Comparison of ENCODE assay signal across 8 cellular contexts in the genomic region with DNA sequence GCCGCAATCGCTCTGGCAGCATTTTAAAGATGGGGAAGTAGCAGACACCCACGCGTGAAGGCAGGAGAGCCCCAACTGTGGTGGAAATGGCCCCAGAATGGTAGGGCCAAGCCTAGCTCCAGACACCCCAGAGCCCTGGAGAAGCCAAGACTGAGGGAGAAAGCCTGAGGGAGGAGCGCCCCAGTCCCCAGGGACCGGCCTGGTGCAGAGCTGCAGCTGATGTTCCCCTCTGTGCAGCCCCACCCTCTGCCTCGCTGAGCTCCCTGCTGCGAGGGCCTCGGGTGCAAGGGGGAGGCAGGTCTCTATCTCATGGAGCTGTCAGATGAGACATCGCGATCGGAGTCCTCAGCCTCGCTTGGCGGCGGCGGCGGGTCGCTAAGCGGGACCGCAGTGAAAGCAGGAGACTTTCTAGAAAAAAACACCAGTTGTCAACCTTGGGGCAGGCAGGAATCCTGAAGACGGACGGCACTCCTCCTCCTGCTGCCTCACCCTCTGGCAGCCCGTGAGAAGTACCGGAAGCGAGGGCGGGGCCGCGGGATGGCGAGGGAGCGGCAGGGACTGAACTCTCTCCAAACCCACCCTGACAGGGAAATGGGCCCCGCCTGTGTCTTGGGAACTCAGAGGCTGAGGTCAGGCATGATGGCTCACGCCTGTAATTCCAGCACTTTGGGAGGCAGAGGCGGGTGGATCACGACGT. TPM values are rescaled to one million over a fixed set of nuclear protein-coding genes. Genes with fewer than 3 reads are reported as not detected.
DNase-seq lines count a peak whose midpoint lies in the region; ATAC-seq and TF ChIP-seq lines count a peak whose summit lies in the region.

No MANE protein-coding gene starts in this region.

- peak; percentile 60 for TF ChIP-seq CTCF in DND-41 (IDR thresholded peaks at IDR 0.05; ENCODE audit: borderline replicate concordance, extremely low read depth, low read length, poor library complexity, severe bottlenecking)
- no peak for TF ChIP-seq CTCF in choroid plexus epithelial cell (conservative IDR thresholded peaks at IDR 0.05; ENCODE audit: low read depth, low read length)
- TF ChIP-seq CTCF in liver (IDR thresholded peaks at IDR 0.05; ENCODE audit: low read depth, low read length, missing input control), result no peak
- no peak for TF ChIP-seq CTCF in stomach (IDR thresholded peaks at IDR 0.05)

- DNase-seq in DND-41 (peak; percentile 87), Karpas-422 (peak; percentile 90), T-helper 17 cell (peak in 2 of 3 donors; percentile 40 to 42), choroid plexus epithelial cell (ENCODE audit: low read depth) (peak; percentile 90), stomach (peak; percentile 78)

- H4K20me1 ChIP-seq in DND-41 (ENCODE audit: insufficient read depth, low read length) (peaks cover 51% of the 10 kb centered on the region), Karpas-422 (ENCODE audit: insufficient read depth, low read depth, low read length) (peaks cover 18% of the 10 kb centered on the region)

- peaks cover 34% of the 10 kb centered on the region for H3K4me1 Mint-ChIP-seq in T-helper 17 cell

- peak overlapping the region; percentile 83 for H3K27ac Mint-ChIP-seq in T-helper 17 cell

- H3K9me2 ChIP-seq in Karpas-422 (replicated peaks; ENCODE audit: insufficient read depth, low read length), result no peaks in the 10 kb centered on the region

- TF ChIP-seq RAD21 in liver (IDR thresholded peaks at IDR 0.05), result no peak

- H3K4me3 ChIP-seq in DND-41 (ENCODE audit: low read depth in 1 of 2, low read length in 2 of 2), result peak overlapping the region in 1 of 2 experiments; percentile 37; a peak in 2 of 4 replicates
- peak overlapping the region; percentile 29; the same call in 1 of the 2 replicates for H3K4me3 ChIP-seq in Karpas-422 (ENCODE audit: low read length)
- H3K4me3 ChIP-seq in choroid plexus epithelial cell (ENCODE audit: low read depth, low read length), result peak overlapping the region; percentile 14
- no peak overlapping the region for H3K4me3 ChIP-seq in liver (ENCODE audit: low read depth in 1 of 3, low read length in 3 of 3)
- peak overlapping the region; percentile 4 to 20 (median 14) for H3K4me3 ChIP-seq in stomach

- H2AFZ ChIP-seq in DND-41 (ENCODE audit: low read depth, low read length) (peak overlapping the region; percentile 47; the same call in 1 of the 2 replicates), Karpas-422 (ENCODE audit: low read length) (no peak overlapping the region)

- H3K4me1 ChIP-seq in DND-41 (ENCODE audit: insufficient read depth, low read length) (peaks cover 76% of the 10 kb centered on the region), Karpas-422 (ENCODE audit: low read length) (peaks cover 55% of the 10 kb centered on the region), liver (ENCODE audit: control insufficient read depth in 4 of 4, insufficient read depth in 4 of 4, low read length in 3 of 4) (peaks cover 12 to 49% (median 34%) of the 10 kb centered on the region in 4 donors), stomach (peaks cover 48 to 73% (median 54%) of the 10 kb centered on the region in 4 donors)

- no peak for TF ChIP-seq POLR2A in stomach (IDR thresholded peaks at IDR 0.05)

- no peak for TF ChIP-seq EP300 in stomach (IDR thresholded peaks at IDR 0.05)

- peaks cover 27% of the 10 kb centered on the region for H3K79me2 ChIP-seq in DND-41 (ENCODE audit: insufficient read depth, low read length)
- peaks cover 7% of the 10 kb centered on the region for H3K79me2 ChIP-seq in Karpas-422 (ENCODE audit: low read length)

- peak overlapping the region; percentile 42 for H3K9ac ChIP-seq in DND-41 (ENCODE audit: low read depth, low read length)
- peak overlapping the region; percentile 46 for H3K9ac ChIP-seq in Karpas-422 (ENCODE audit: low read length)
- no peak overlapping the region for H3K9ac ChIP-seq in liver (ENCODE audit: low read depth in 1 of 2, low read length in 2 of 2)

- 61% methylated on average over 35 of the region's 35 CpGs for WGBS in liver
- 11 to 16% (median 15%) methylated on average over 32 to 35 of the region's 35 CpGs for WGBS in stomach, 5 donors

- ATAC-seq in DND-41 (ENCODE audit: insufficient read depth, low read depth), result peak; percentile 77
- peak; percentile 32 for ATAC-seq in T-helper 17 cell
- ATAC-seq in HG02588 (IDR thresholded peaks at IDR 0.05; ENCODE audit: unreplicated experiment), result no peak
- no peak for ATAC-seq in GM19467 (IDR thresholded peaks at IDR 0.05; ENCODE audit: unreplicated experiment)

- peak overlapping the region; percentile 63 for H3K4me2 ChIP-seq in DND-41 (ENCODE audit: insufficient read depth, low read length)
- H3K4me2 ChIP-seq in Karpas-422 (ENCODE audit: low read depth, low read length, poor library complexity, severe bottlenecking), result peak overlapping the region; percentile 47

- intact Hi-C loops in stomach (cut with DNase I; ENCODE audit: low total_unique reads), result no loop called here

- H3K27me3 Mint-ChIP-seq in T-helper 17 cell, result no peaks in the 10 kb centered on the region

- H3K36me3 ChIP-seq in DND-41 (ENCODE audit: insufficient read depth, low read length), result peaks cover 69% of the 10 kb centered on the region
- H3K36me3 ChIP-seq in Karpas-422 (ENCODE audit: insufficient read depth, low read length), result peaks cover 18% of the 10 kb centered on the region
- peaks cover 15 to 36% (median 24%) of the 10 kb centered on the region in 4 donors for H3K36me3 ChIP-seq in liver (ENCODE audit: control insufficient read depth in 4 of 4, insufficient read depth in 3 of 4, low read depth in 1 of 4, low read length in 3 of 4)
- peaks cover 37 to 73% (median 54%) of the 10 kb centered on the region in 4 donors for H3K36me3 ChIP-seq in stomach

- H3K27me3 ChIP-seq in DND-41 (ENCODE audit: insufficient read depth, low read length, poor library complexity) (no peaks in the 10 kb centered on the region), Karpas-422 (ENCODE audit: low read length) (no peaks in the 10 kb centered on the region), liver (ENCODE audit: control insufficient read depth in 4 of 4, insufficient read depth in 4 of 4, low read length in 3 of 4) (no peaks in the 10 kb centered on the region), stomach (no peaks in the 10 kb centered on the region)

- H3K9me3 ChIP-seq in DND-41 (ENCODE audit: insufficient read depth, low read length, severe bottlenecking) (no peaks in the 10 kb centered on the region), Karpas-422 (ENCODE audit: low read length) (no peaks in the 10 kb centered on the region), T-helper 17 cell (ENCODE audit: control insufficient read depth, low read length, poor library complexity, severe bottlenecking) (no peaks in the 10 kb centered on the region), liver (ENCODE audit: control insufficient read depth in 4 of 4, low read length in 3 of 4) (no peaks in the 10 kb centered on the region), stomach (no peaks in the 10 kb centered on the region)

- H3K36me3 Mint-ChIP-seq in T-helper 17 cell (ENCODE audit: low read depth), result peaks cover 3% of the 10 kb centered on the region

- peak overlapping the region; percentile 51 for H3K27ac ChIP-seq in DND-41 (ENCODE audit: low read length)
- H3K27ac ChIP-seq in Karpas-422 (ENCODE audit: low read length), result peak overlapping the region; percentile 96
- peak overlapping the region; percentile 43 to 98 for H3K27ac ChIP-seq in liver (ENCODE audit: low read depth in 1 of 2, low read length in 2 of 2)
- peak overlapping the region; percentile 6 to 100 (median 74) for H3K27ac ChIP-seq in stomach

- H3K4me3 Mint-ChIP-seq in T-helper 17 cell, result peak overlapping the region; percentile 80

TF ChIP-seq in liver, 16 proteins besides CTCF, POLR2A, EP300 and RAD21 (continues in another document):
- TF ChIP-seq RXRA (IDR thresholded peaks at IDR 0.05) (peak; percentile 26 to 27), EGR1 (IDR thresholded peaks at IDR 0.05; ENCODE audit: low read depth in 2 of 2) (no peak), NR2F2 (IDR thresholded peaks at IDR 0.05) (peak; percentile 52), SP1 (IDR thresholded peaks at IDR 0.05) (peak; percentile 19)
- TF ChIP-seq, protein P1, sequence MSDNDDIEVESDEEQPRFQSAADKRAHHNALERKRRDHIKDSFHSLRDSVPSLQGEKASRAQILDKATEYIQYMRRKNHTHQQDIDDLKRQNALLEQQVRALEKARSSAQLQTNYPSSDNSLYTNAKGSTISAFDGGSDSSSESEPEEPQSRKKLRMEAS (IDR thresholded peaks at IDR 0.05), result no peak

RNA-seq across cellular contexts. Expression of a gene that starts 6.0 kb away (rescaled TPM):
- total RNA-seq in Karpas-422 (2014; rRNA removed; shearing (Covaris generic); ENCODE audit: low replicate concordance), result 13,828 and 17,952 TPM in 2 replicates
- total RNA-seq in T-helper 17 cell (100 to 1,000 TPM; 640 to 695 TPM), liver (1,000 to 10,000 TPM; 1,234 to 1,389 TPM), stomach (1,000 to 10,000 TPM in 4 of 5 donors, 100 to 1,000 TPM in 1; 579 to 1,258 (median 1,242) TPM)
- polyA plus RNA-seq in liver (1,000 to 10,000 TPM; 1,299 to 2,082 TPM), stomach (1,000 to 10,000 TPM; 1,352 to 2,765 (median 1,815) TPM)

RNA-seq across cellular contexts. Expression of a gene that starts 15.5 kb away (rescaled TPM):
- total RNA-seq in Karpas-422 (2014; rRNA removed; shearing (Covaris generic); ENCODE audit: low replicate concordance), result 8.2 and 14.5 TPM in 2 replicates
- total RNA-seq in T-helper 17 cell (10 to 100 TPM; 29.3 to 37.3 TPM), liver (1 to 10 TPM; 4.8 to 5.9 TPM), stomach (10 to 100 TPM in 1 of 5 donors, 1 to 10 TPM in 4; 1.4 to 14.0 (median 3.2) TPM)
- polyA plus RNA-seq in liver (1 to 10 TPM; 5.9 to 7.6 TPM), stomach (1 to 10 TPM; 2.7 to 9.1 (median 3.4) TPM)

RNA-seq across cellular contexts. Expression of a gene that starts 27.8 kb away (rescaled TPM):
- 66.2 and 85.7 TPM in 2 replicates for total RNA-seq in Karpas-422 (2014; rRNA removed; shearing (Covaris generic); ENCODE audit: low replicate concordance)
- total RNA-seq in T-helper 17 cell, result 100 to 1,000 TPM in 1 of 2 donors, 10 to 100 TPM in 1; 90.0 to 122 TPM
- total RNA-seq in liver, result 10 to 100 TPM in 1 of 2 donors, 1 to 10 TPM in 1; 4.8 to 22.3 TPM
- polyA plus RNA-seq in liver, result 10 to 100 TPM; 12.5 to 15.6 TPM
- total RNA-seq in stomach, result 100 to 1,000 TPM in 1 of 5 donors, 10 to 100 TPM in 4; 16.3 to 231 (median 30.0) TPM
- 10 to 100 TPM; 19.5 to 27.4 (median 19.7) TPM for polyA plus RNA-seq in stomach

RNA-seq across cellular contexts. Expression of a gene that starts 46.4 kb away (rescaled TPM):
- 103 and 124 TPM in 2 replicates for total RNA-seq in Karpas-422 (2014; rRNA removed; shearing (Covaris generic); ENCODE audit: low replicate concordance)
- total RNA-seq in T-helper 17 cell (10 to 100 TPM; 16.9 to 24.3 TPM), liver (10 to 100 TPM in 1 of 2 donors, 1 to 10 TPM in 1; 10.0 to 55.1 TPM), stomach (100 to 1,000 TPM in 1 of 5 donors, 10 to 100 TPM in 4; 15.4 to 105 (median 17.9) TPM)
- polyA plus RNA-seq in liver (1 to 10 TPM; 2.0 to 4.9 TPM), stomach (10 to 100 TPM in 1 of 3 donors, 1 to 10 TPM in 2; 8.3 to 18.3 (median 9.7) TPM)

RNA-seq across cellular contexts. Expression of a gene that starts 47.3 kb away (rescaled TPM):
- 171 and 201 TPM in 2 replicates for total RNA-seq in Karpas-422 (2014; rRNA removed; shearing (Covaris generic); ENCODE audit: low replicate concordance)
- total RNA-seq in T-helper 17 cell (10 to 100 TPM; 36.6 to 42.2 TPM), liver (10 to 100 TPM; 37.6 to 38.6 TPM), stomach (100 to 1,000 TPM in 1 of 5 donors, 10 to 100 TPM in 4; 26.8 to 146 (median 50.7) TPM)
- polyA plus RNA-seq in liver (100 to 1,000 TPM in 1 of 2 donors, 10 to 100 TPM in 1; 57.4 to 163 TPM), stomach (100 to 1,000 TPM; 108 to 143 (median 128) TPM)

Comparison
In these comparisons a context has a peak if more than half of its experiments do, and no peak if none do; other contexts are left out.
1. ATAC-seq: peak in DND-41 (single experiment) and T-helper 17 cell (single experiment); none in HG02588 (single experiment) and GM19467 (single experiment).
2. H3K4me3 ChIP-seq: peak in Karpas-422 (single experiment), choroid plexus epithelial cell (single experiment) and stomach (4 of 4); none in liver (0 of 3).
3. H3K9ac ChIP-seq: peak in DND-41 (single experiment) and Karpas-422 (single experiment); none in liver (0 of 2).
4. Peak in every context shown above with its lines, with median percentiles within 50 percentile points of each other: DNase-seq and H3K27ac ChIP-seq.